ENCODE assay signal across 16 cellular contexts in the genomic region with DNA sequence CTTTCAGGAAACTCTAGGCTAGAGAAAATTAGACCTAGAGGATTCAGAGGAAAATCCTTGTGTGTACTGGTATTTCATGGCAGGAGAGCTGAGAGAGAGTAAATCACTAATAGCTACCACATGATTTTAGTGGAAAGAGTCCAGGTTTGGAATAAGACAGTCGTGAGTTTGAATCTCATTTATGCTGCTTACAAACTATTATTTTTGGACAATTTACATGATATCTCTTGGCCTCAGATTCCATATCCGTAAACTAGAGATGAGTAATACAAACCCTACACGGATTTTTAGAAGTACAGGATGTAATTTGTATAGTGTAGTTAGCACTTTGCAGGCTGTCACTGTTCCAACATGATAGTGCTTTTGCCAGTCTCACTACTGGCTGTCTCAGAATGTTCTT. TPM values are rescaled to one million over a fixed set of nuclear protein-coding genes. Genes with fewer than 3 reads are reported as not detected.
DNase-seq lines count a peak whose midpoint lies in the region; ATAC-seq, FAIRE-seq and TF ChIP-seq lines count a peak whose summit lies in the region.
"Had no signal": no experiment of that assay in that cellular context is flagged by ENCODE, and none has a peak within 500 bp of the region (broad histone marks: within the 10 kb centered on the region; RNA-seq: fewer than 3 reads in every experiment).

No MANE protein-coding gene starts in this region.

- intact Hi-C loops in endothelial cell of umbilical vein (cut with micrococcal nuclease) = loop anchor here (1.0 kb wide), 1 partner anchor 14 kb away; no protein-coding TSS in a partner anchor

- H3K36me3 ChIP-seq in endothelial cell of umbilical vein (ENCODE audit: control insufficient read depth in 2 of 2, extremely low read depth in 1 of 2, insufficient read depth in 2 of 2, low read length in 2 of 2) (no peaks in the 10 kb centered on the region), osteoblast (ENCODE audit: insufficient read depth, low read length) (no peaks in the 10 kb centered on the region)

- H3K4me2 ChIP-seq in endothelial cell of umbilical vein (ENCODE audit: insufficient read depth, low read length) (peak overlapping the region; percentile 60), osteoblast (ENCODE audit: insufficient read depth, low read length) (no peak overlapping the region)

- peak; percentile 49 for DNase-seq in ELR (ENCODE audit: low read depth)
- DNase-seq in NCI-H226 = peak; percentile 36
- DNase-seq in endothelial cell of umbilical vein (ENCODE audit: low read depth, low spot score) = peak; percentile 54
- peak; percentile 50 for DNase-seq in osteoblast (ENCODE audit: insufficient read length, low spot score, missing footprints)
- no peak for DNase-seq in T-helper 9 cell
- no peak for DNase-seq in HT-29 (ENCODE audit: low spot score)
- DNase-seq in SKM-1 (lab: John Stamatoyannopoulos, UW; ENCODE audit: unreplicated experiment) = no peak
- DNase-seq: activated CD4-positive, alpha-beta T cell treated with anti-CD3 and anti-CD28 coated beads for 1 hour; GDM1; naive thymus-derived CD8-positive, alpha-beta T cell; NCI-H2107; NCI-H748 treated with DMSO at 0.1 percent for 48 hours; RPMI8226 had no signal

- CTCF ChIA-PET in endothelial cell of umbilical vein (lab: Charles Lee) = no interaction called here

- H4K20me1 ChIP-seq in endothelial cell of umbilical vein (replicated peaks; ENCODE audit: control insufficient read depth, extremely low read depth, insufficient read depth, low read length) = no peaks in the 10 kb centered on the region
- no peaks in the 10 kb centered on the region for H4K20me1 ChIP-seq in osteoblast (ENCODE audit: insufficient read depth, low read length)

- H3K4me1 ChIP-seq in endothelial cell of umbilical vein (ENCODE audit: control insufficient read depth, extremely low read depth, insufficient read depth, low read length) (peaks cover 39% of the 10 kb centered on the region), osteoblast (ENCODE audit: insufficient read depth, low read length) (peaks cover 21% of the 10 kb centered on the region)

- peak; percentile 59 for FAIRE-seq in endothelial cell of umbilical vein (lab: Jason Lieb, UNC)
- FAIRE-seq: colon had no signal

- H3K9me1 ChIP-seq in endothelial cell of umbilical vein (replicated peaks; ENCODE audit: control insufficient read depth, extremely low read depth, insufficient read depth, low read length) = no peaks in the 10 kb centered on the region

- H3K4me3 ChIP-seq in endothelial cell of umbilical vein (replicated peaks in 1 of 3; ENCODE audit: insufficient read depth in 1 of 3, low read depth in 1 of 3, low read length in 3 of 3) (no peak overlapping the region), osteoblast (ENCODE audit: insufficient read depth, low read length) (no peak overlapping the region)

- TF ChIP-seq POLR2A in endothelial cell of umbilical vein (IDR thresholded peaks at IDR 0.05; ENCODE audit: low read depth, low read length) = no peak

- H3K27me3 ChIP-seq in endothelial cell of umbilical vein (ENCODE audit: control insufficient read depth in 2 of 2, insufficient read depth in 2 of 2, low read length in 2 of 2) (no peaks in the 10 kb centered on the region), osteoblast (ENCODE audit: insufficient read depth, low read length) (no peaks in the 10 kb centered on the region)

- H3K79me2 ChIP-seq in endothelial cell of umbilical vein (ENCODE audit: control insufficient read depth, insufficient read depth, low read length) (no peaks in the 10 kb centered on the region), osteoblast (ENCODE audit: insufficient read depth, low read length) (no peaks in the 10 kb centered on the region)

- H2AFZ ChIP-seq in endothelial cell of umbilical vein (ENCODE audit: low read depth, low read length) = peak overlapping the region; percentile 82
- H2AFZ ChIP-seq in osteoblast (ENCODE audit: low read length) = no peak overlapping the region

- H3K9me3 ChIP-seq in endothelial cell of umbilical vein (replicated peaks; ENCODE audit: control insufficient read depth, insufficient read depth, low read length) (no peaks in the 10 kb centered on the region), osteoblast (ENCODE audit: low read depth, low read length) (no peaks in the 10 kb centered on the region)

- dilution Hi-C loops in endothelial cell of umbilical vein (cut with MboI; ENCODE audit: extremely low pct_ligation_motif_present, low sequenced_read_pairs) = no loop called here

- no peak for ATAC-seq in HG02678 (IDR thresholded peaks at IDR 0.05; ENCODE audit: unreplicated experiment)
- ATAC-seq: naive thymus-derived CD8-positive, alpha-beta T cell had no signal

- POLR2A ChIA-PET in endothelial cell of umbilical vein (lab: Charles Lee) = no interaction called here

- H3K27ac ChIP-seq in endothelial cell of umbilical vein (ENCODE audit: insufficient read depth, low read depth, low read length) (peak overlapping the region; percentile 24), osteoblast (ENCODE audit: low read depth, low read length) (no peak overlapping the region)

- H3K9ac ChIP-seq in endothelial cell of umbilical vein (replicated peaks; ENCODE audit: extremely low read depth, insufficient read depth, low read length) = peak overlapping the region; percentile 4

- TF ChIP-seq CTCF in endothelial cell of umbilical vein (IDR thresholded peaks at IDR 0.05; ENCODE audit: extremely low read depth in 1 of 2, insufficient read depth in 1 of 2, low read depth in 1 of 2, low read length in 2 of 2) (no peak), osteoblast (IDR thresholded peaks at IDR 0.05; ENCODE audit: extremely low read depth, low read depth, low read length) (no peak)

- BruUV-seq in endothelial cell of umbilical vein (replicated peaks; lab: Mats Ljungman, UMichigan) = no TSS peak

TF ChIP-seq in endothelial cell of umbilical vein, 7 proteins besides CTCF, POLR2A, EP300 and RAD21:
- TF ChIP-seq FOS (IDR thresholded peaks at IDR 0.05; ENCODE audit: borderline replicate concordance, insufficient read depth, low read length) = peak; percentile 37
- no peak for TF ChIP-seq GATA2 (IDR thresholded peaks at IDR 0.05; ENCODE audit: insufficient read depth, insufficient read length, low read depth, low read length)
- TF ChIP-seq, protein P1, sequence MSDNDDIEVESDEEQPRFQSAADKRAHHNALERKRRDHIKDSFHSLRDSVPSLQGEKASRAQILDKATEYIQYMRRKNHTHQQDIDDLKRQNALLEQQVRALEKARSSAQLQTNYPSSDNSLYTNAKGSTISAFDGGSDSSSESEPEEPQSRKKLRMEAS (IDR thresholded peaks at IDR 0.05; ENCODE audit: insufficient read depth, insufficient read length) = no peak
- TF ChIP-seq EZH2 (IDR thresholded peaks at IDR 0.05; ENCODE audit: borderline replicate concordance, low read depth, low read length, severe bottlenecking) = no peak

RNA-seq across cellular contexts. Expression of a gene that starts 2.7 kb away (rescaled TPM):
- total RNA-seq in endothelial cell of umbilical vein (0.75 and 0.90 TPM in 2 replicates), osteoblast (0.36 TPM in 1 of 2 replicates, not detected in the other)
- polyA plus RNA-seq in endothelial cell of umbilical vein = 0.06 and 0.14 TPM in 2 replicates
- 0.26 and 0.38 TPM in 2 replicates for polyA plus RNA-seq in endothelial cell of umbilical vein (2011; cell fraction: cytosol; rRNA removed)
- polyA plus RNA-seq in endothelial cell of umbilical vein (2011; cell fraction: nucleus; rRNA removed) = 0.32 and 0.45 TPM in 2 replicates
- polyA plus RNA-seq in endothelial cell of umbilical vein (2012) = 2.2 and 5.1 TPM in 2 replicates
- 1.2 TPM in 1 of 2 replicates, not detected in the other for polyA minus RNA-seq in endothelial cell of umbilical vein
- not detected for polyA minus RNA-seq in endothelial cell of umbilical vein (2011; cell fraction: cytosol; rRNA and poly(A)+ RNA removed)
- polyA minus RNA-seq in endothelial cell of umbilical vein (2011; cell fraction: nucleus; rRNA and poly(A)+ RNA removed) = 0.34 and 0.77 TPM in 2 replicates
- total RNA-seq in HT-29 (2014; rRNA removed; shearing (Covaris generic)) = not detected in 2 replicates
- total RNA-seq: naive thymus-derived CD8-positive, alpha-beta T cell; temporal lobe had no signal
- polyA plus RNA-seq: naive thymus-derived CD8-positive, alpha-beta T cell had no signal

Comparison
In these comparisons a context has a peak if more than half of its experiments do, and no peak if none do; other contexts are left out.
1. DNase-seq: peak in ELR (single experiment), NCI-H226 (single experiment), endothelial cell of umbilical vein (single experiment) and osteoblast (single experiment); none in T-helper 9 cell (single experiment), HT-29 (single experiment) and SKM-1 (single experiment).